Comparison of ENCODE assay signal across 8 cellular contexts in genomic region chr2:37156071-37156856, GRCh38. TPM values are rescaled to one million over a fixed set of nuclear protein-coding genes. Genes with fewer than 3 reads are reported as not detected.
DNase-seq lines count a peak whose midpoint lies in the region; ATAC-seq and TF ChIP-seq lines count a peak whose summit lies in the region.

No MANE protein-coding gene starts in this region.

- peak overlapping the region; percentile 89 for H3K4me3 Mint-ChIP-seq in activated T-helper 17 cell treated with anti-CD3 and anti-CD28 coated beads, Interleukin-2, amount 50 U/mL, for 72 hours

- H2AFZ ChIP-seq in neural cell (ENCODE audit: low read depth, low read length), result peak overlapping the region; percentile 40

- H3K36me3 ChIP-seq in neural cell (ENCODE audit: insufficient read depth, low read length) (no peaks in the 10 kb centered on the region), tibial artery (no peaks in the 10 kb centered on the region)

- TF ChIP-seq CTCF in neural cell (IDR thresholded peaks at IDR 0.05; ENCODE audit: poor library complexity, severe bottlenecking) (no peak), tibial artery (IDR thresholded peaks at IDR 0.05) (no peak)

- H3K27me3 Mint-ChIP-seq in activated T-helper 17 cell treated with anti-CD3 and anti-CD28 coated beads, Interleukin-2, amount 50 U/mL, for 72 hours, result no peaks in the 10 kb centered on the region

- no peaks in the 10 kb centered on the region for H3K79me2 ChIP-seq in neural cell (replicated peaks; ENCODE audit: insufficient read depth, low read length)

- H3K27me3 ChIP-seq in neural cell (ENCODE audit: insufficient read depth, low read depth, low read length) (no peaks in the 10 kb centered on the region), tibial artery (no peaks in the 10 kb centered on the region)

- peaks cover 13% of the 10 kb centered on the region for H3K36me3 Mint-ChIP-seq in activated T-helper 17 cell treated with anti-CD3 and anti-CD28 coated beads, Interleukin-2, amount 50 U/mL, for 72 hours (ENCODE audit: low read depth)

- H3K9me3 ChIP-seq in neural cell (ENCODE audit: low read length), result no peaks in the 10 kb centered on the region
- H3K9me3 ChIP-seq in tibial artery, result no peaks in the 10 kb centered on the region

- H3F3A ChIP-seq in neural cell (ENCODE audit: insufficient read depth, low read length, poor library complexity, severe bottlenecking), result no peaks in the 10 kb centered on the region

- peak overlapping the region; percentile 96 for H3K27ac Mint-ChIP-seq in activated T-helper 17 cell treated with anti-CD3 and anti-CD28 coated beads, Interleukin-2, amount 50 U/mL, for 72 hours

- H3K9me3 Mint-ChIP-seq in activated T-helper 17 cell treated with anti-CD3 and anti-CD28 coated beads, Interleukin-2, amount 50 U/mL, for 72 hours, result peaks cover 8% of the 10 kb centered on the region

- TF ChIP-seq EP300 in neural cell (conservative IDR thresholded peaks at IDR 0.05; ENCODE audit: poor library complexity, severe bottlenecking), result no peak

- peaks cover 38% of the 10 kb centered on the region for H3K4me1 Mint-ChIP-seq in activated T-helper 17 cell treated with anti-CD3 and anti-CD28 coated beads, Interleukin-2, amount 50 U/mL, for 72 hours

- H3K4me3 ChIP-seq in neural cell (ENCODE audit: low read length) (peak overlapping the region; percentile 65), tibial artery (peak overlapping the region; percentile 89 to 96)

- DNase-seq in activated gamma-delta T cell treated with Interleukin-2 at 50 U/mL for 16 hours, result peak; percentile 6
- no peak for DNase-seq in activated gamma-delta T cell (lab: John Stamatoyannopoulos, UW)
- peak; percentile 52 for DNase-seq in NCI-H226
- DNase-seq in fibroblast of the conjunctiva (ENCODE audit: low read depth), result peak; percentile 20
- DNase-seq in tibial artery, result peak; percentile 60 to 73

- peak; percentile 14 for ATAC-seq in HG02798 (IDR thresholded peaks at IDR 0.05; ENCODE audit: poor library complexity, unreplicated experiment)
- peak; percentile 36 for ATAC-seq in activated T-helper 17 cell treated with anti-CD3 and anti-CD28 coated beads, Interleukin-2, amount 50 U/mL, for 72 hours (replicated peaks)

- H3K9me2 ChIP-seq in neural cell (ENCODE audit: insufficient read depth, low read length), result no peaks in the 10 kb centered on the region

- no peak for TF ChIP-seq RAD21 in neural cell (conservative IDR thresholded peaks at IDR 0.05)

- no peaks in the 10 kb centered on the region for H4K20me1 ChIP-seq in neural cell (ENCODE audit: insufficient read depth)

- peak overlapping the region; percentile 62 for H3K9ac ChIP-seq in neural cell (ENCODE audit: low read length)

- intact Hi-C loops in tibial artery (cut with DNase I; ENCODE audit: low total_unique reads), result no loop called here

- peak overlapping the region; percentile 51 for H3K4me2 ChIP-seq in neural cell (ENCODE audit: low read length)

- H3K4me1 ChIP-seq in tibial artery, result peaks cover 0 to 26% (median 19%) of the 10 kb centered on the region in 4 donors

- no peak overlapping the region for H3K27ac ChIP-seq in neural cell (ENCODE audit: low read length)
- peak overlapping the region; percentile 85 to 91 for H3K27ac ChIP-seq in tibial artery

TF ChIP-seq in neural cell, 6 proteins besides CTCF, POLR2A, EP300 and RAD21:
- TF ChIP-seq POLR2AphosphoS5 (IDR thresholded peaks at IDR 0.05) (no peak), REST (IDR thresholded peaks at IDR 0.05; ENCODE audit: borderline replicate concordance) (no peak), EZH2 (IDR thresholded peaks at IDR 0.05; ENCODE audit: borderline replicate concordance, insufficient read depth, low read length, poor library complexity, severe bottlenecking) (no peak), SMC3 (conservative IDR thresholded peaks at IDR 0.05; ENCODE audit: poor library complexity) (no peak), MXI1 (conservative IDR thresholded peaks at IDR 0.05; ENCODE audit: poor library complexity, severe bottlenecking) (no peak), TAF1 (IDR thresholded peaks at IDR 0.05; ENCODE audit: low read depth) (no peak)

RNA-seq across cellular contexts. Expression of gene EIF2AK2, which starts 0.5 kb away (rescaled TPM):
- total RNA-seq in activated T-helper 17 cell treated with anti-CD3 and anti-CD28 coated beads, Interleukin-2, amount 50 U/mL, for 72 hours, result 10 to 100 TPM; 25.4 to 45.1 TPM
- polyA plus RNA-seq in neural cell, result 1.8 and 2.5 TPM in 2 replicates
- 13.9 and 14.8 TPM in 2 replicates for polyA minus RNA-seq in neural cell

RNA-seq across cellular contexts. Expression of gene SULT6B1, which starts 32.2 kb away (rescaled TPM):
- total RNA-seq in activated T-helper 17 cell treated with anti-CD3 and anti-CD28 coated beads, Interleukin-2, amount 50 U/mL, for 72 hours, result not detected
- not detected in 2 replicates for polyA plus RNA-seq in neural cell
- not detected in 2 replicates for polyA minus RNA-seq in neural cell

RNA-seq across cellular contexts. Expression of gene CEBPZOS, which starts 40.0 kb away (rescaled TPM):
- total RNA-seq in activated T-helper 17 cell treated with anti-CD3 and anti-CD28 coated beads, Interleukin-2, amount 50 U/mL, for 72 hours, result 10 to 100 TPM; 44.5 to 49.6 TPM
- polyA plus RNA-seq in neural cell, result 4.9 and 5.0 TPM in 2 replicates
- 5.7 and 8.0 TPM in 2 replicates for polyA minus RNA-seq in neural cell
